ENCODE assay signal across 27 cellular contexts in genomic region chr2:12316464-12316863, GRCh38.
DNase-seq lines count a peak whose midpoint lies in the region; ATAC-seq, FAIRE-seq and TF ChIP-seq lines count a peak whose summit lies in the region.
"Had no signal": no experiment of that assay in that cellular context is flagged by ENCODE, and none has a peak within 500 bp of the region (broad histone marks: within the 10 kb centered on the region; RNA-seq: fewer than 3 reads in every experiment).

No MANE protein-coding gene starts in this region.

- no peaks in the 10 kb centered on the region for H4K20me1 ChIP-seq in K562 (replicated peaks; ENCODE audit: control insufficient read depth, insufficient read depth, low read length)
- H4K20me1 ChIP-seq: BLaER1 had no signal

- no peak for TF ChIP-seq CTCF in K562 (IDR thresholded peaks at IDR 0.05 in 2 of 3, conservative IDR thresholded peaks at IDR 0.05 in 1 of 3; ENCODE audit: insufficient read depth in 2 of 3, low read depth in 1 of 3, low read length in 3 of 3)
- TF ChIP-seq CTCF in esophagus muscularis mucosa (IDR thresholded peaks at IDR 0.05) = no peak

- no peak overlapping the region for H3K4me3 Mint-ChIP-seq in stimulated activated naive CD8-positive, alpha-beta T cell treated with anti-CD3 and anti-CD28 coated beads, Interleukin-15, amount 100 ng/mL, for 72 hours
- H3K4me3 Mint-ChIP-seq: CD4-positive, CD25-positive, alpha-beta regulatory T cell; GM23338; H9; T-cell had no signal

- H3K4me2 ChIP-seq in K562 (ENCODE audit: insufficient read depth, low read length) = no peak overlapping the region
- H3K4me2 ChIP-seq: BLaER1, GM23338 had no signal

- no peak overlapping the region for H3K27ac Mint-ChIP-seq in stimulated activated naive CD8-positive, alpha-beta T cell treated with anti-CD3 and anti-CD28 coated beads, Interleukin-15, amount 100 ng/mL, for 72 hours
- H3K27ac Mint-ChIP-seq: CD4-positive, CD25-positive, alpha-beta regulatory T cell; GM23338; H9; T-cell had no signal

- POLR2A ChIA-PET in K562 (lab: Yijun Ruan, JAX) = interaction anchor here (1.2 kb wide), 1 partner anchor 17 kb away, joined by 3 read pairs; no protein-coding TSS in a partner anchor

- 59% methylated on average over 3 of the region's 3 CpGs for WGBS in K562 (ENCODE audit: insufficient coverage, low coverage, missing lambda C conversion rate)
- WGBS in esophagus muscularis mucosa = 97% methylated on average over 3 of the region's 3 CpGs

- H3K79me2 ChIP-seq in K562 (ENCODE audit: control insufficient read depth, insufficient read depth, low read length) = no peaks in the 10 kb centered on the region

- no peak overlapping the region for H3K4me3 ChIP-seq in K562
- no peak overlapping the region for H3K4me3 ChIP-seq in esophagus muscularis mucosa
- H3K4me3 ChIP-seq: BLaER1, GM23338, MG63, SJCRH30 had no signal

- no peak overlapping the region for H3K27ac ChIP-seq in K562 (ENCODE audit: extremely low read depth, low read depth, low read length)
- H3K27ac ChIP-seq in esophagus muscularis mucosa (replicated peaks in 1 of 4) = no peak overlapping the region
- H3K27ac ChIP-seq: BLaER1, HL-60, SJCRH30 had no signal

- BruUV-seq in K562 (replicated peaks; lab: Mats Ljungman, UMichigan) = no TSS peak

- DNase-seq in Caki2 (ENCODE audit: low read depth) (peak; percentile 27), RPMI7951 (ENCODE audit: low read depth) (peak; percentile 49), K562 (ENCODE audit: extremely low read depth in 1 of 4, low spot score in 3 of 4) (no peak), NCI-H2029 treated with DMSO at 0.1 percent for 48 hours (lab: John Stamatoyannopoulos, UW) (no peak), esophagus muscularis mucosa (ENCODE audit: extremely low spot score) (no peak)
- no peak for DNase-seq in stimulated activated naive CD8-positive, alpha-beta T cell treated with anti-CD3 and anti-CD28 coated beads, Interleukin-15, amount 100 ng/mL, for 72 hours
- DNase-seq: CD4-positive, CD25-positive, alpha-beta regulatory T cell; H9; KBM-7; MG63; NCI-H1105 treated with DMSO at 0.1 percent for 48 hours; NCI-H146; NCI-H1930; NCI-H446; NCI-H524 treated with DMSO at 0.1 percent for 48 hours; NCI-H82; NK-92 treated with Interleukin-12 subunit alpha and Interleukin-12 subunit beta, amount 100 ng/mL, for 24 hours; SJCRH30; T-cell had no signal

- CTCF ChIA-PET in K562 (lab: Yijun Ruan, JAX; ENCODE audit: low intra/inter-chr PET ratio) = no interaction called here

- no peaks in the 10 kb centered on the region for H3K9me3 Mint-ChIP-seq in stimulated activated naive CD8-positive, alpha-beta T cell treated with anti-CD3 and anti-CD28 coated beads, Interleukin-15, amount 100 ng/mL, for 72 hours
- H3K9me3 Mint-ChIP-seq: CD4-positive, CD25-positive, alpha-beta regulatory T cell; GM23338; H9; T-cell had no signal

- no peak overlapping the region for H3K9ac ChIP-seq in K562 (ENCODE audit: insufficient read depth in 1 of 2, low read depth in 2 of 2, low read length in 2 of 2)
- H3K9ac ChIP-seq: BLaER1 had no signal

- no peak overlapping the region for H2AFZ ChIP-seq in K562 (ENCODE audit: low read depth, low read length)
- H2AFZ ChIP-seq: GM23338 had no signal

- TF ChIP-seq POLR2A in K562 (conservative IDR thresholded peaks at IDR 0.05) = no peak
- no peak for TF ChIP-seq POLR2A in esophagus muscularis mucosa (IDR thresholded peaks at IDR 0.05; ENCODE audit: low read depth)

- peaks cover 26% of the 10 kb centered on the region for H3K4me1 Mint-ChIP-seq in stimulated activated naive CD8-positive, alpha-beta T cell treated with anti-CD3 and anti-CD28 coated beads, Interleukin-15, amount 100 ng/mL, for 72 hours

- intact Hi-C loops in K562 (cut with micrococcal nuclease) = no loop called here
- intact Hi-C loops in esophagus muscularis mucosa (cut with DNase I) = no loop called here

- H3K9me3 ChIP-seq in K562 (replicated peaks; ENCODE audit: control insufficient read depth, insufficient read depth, low read depth, low read length) = no peaks in the 10 kb centered on the region
- no peaks in the 10 kb centered on the region for H3K9me3 ChIP-seq in esophagus muscularis mucosa
- H3K9me3 ChIP-seq: BLaER1, MG63 had no signal

- no peak for TF ChIP-seq RAD21 in K562 (CRISPR knock-in tag; conservative IDR thresholded peaks at IDR 0.05 in 1 of 2, IDR thresholded peaks at IDR 0.05 in 1 of 2)

- H3K36me3 ChIP-seq in K562 (ENCODE audit: control insufficient read depth, insufficient read depth, low read length) (peaks cover 3% of the 10 kb centered on the region; the same call in 1 of the 3 replicates), esophagus muscularis mucosa (no peaks in the 10 kb centered on the region)
- H3K36me3 ChIP-seq: BLaER1, MG63, SJCRH30 had no signal

- FAIRE-seq in K562 (lab: Jason Lieb, UNC) = no peak
- FAIRE-seq: A204.1, D721Med had no signal

- H3K4me1 ChIP-seq in K562 (replicated peaks in 1 of 2; ENCODE audit: control insufficient read depth in 2 of 2, insufficient read depth in 2 of 2, low read length in 2 of 2) = peaks cover 3 to 35% of the 10 kb centered on the region in 2 experiments; a peak in 4 of 5 replicates
- H3K4me1 ChIP-seq in esophagus muscularis mucosa = peaks cover 6 to 49% (median 25%) of the 10 kb centered on the region in 4 donors

- ATAC-seq in HG03565 (IDR thresholded peaks at IDR 0.05; ENCODE audit: unreplicated experiment) (peak; percentile 56), K562 (no peak), GM18498 (IDR thresholded peaks at IDR 0.05; ENCODE audit: unreplicated experiment) (no peak)
- ATAC-seq in stimulated activated naive CD8-positive, alpha-beta T cell treated with anti-CD3 and anti-CD28 coated beads, Interleukin-15, amount 100 ng/mL, for 72 hours = no peak
- ATAC-seq: GM23338, Right ventricle myocardium inferior, T-cell had no signal

- H3K27me3 ChIP-seq in K562 (ENCODE audit: control insufficient read depth in 2 of 2, insufficient read depth in 2 of 2, low read length in 2 of 2) (no peaks in the 10 kb centered on the region), esophagus muscularis mucosa (no peaks in the 10 kb centered on the region)
- H3K27me3 ChIP-seq: BLaER1, MG63, SJCRH30 had no signal

- TF ChIP-seq EP300 in K562 (IDR thresholded peaks at IDR 0.05; ENCODE audit: low read length) (no peak), esophagus muscularis mucosa (IDR thresholded peaks at IDR 0.05) (no peak)

- H3K9me1 ChIP-seq in K562 (ENCODE audit: control insufficient read depth, insufficient read depth, low read length) = no peaks in the 10 kb centered on the region

- H3K27me3 Mint-ChIP-seq in stimulated activated naive CD8-positive, alpha-beta T cell treated with anti-CD3 and anti-CD28 coated beads, Interleukin-15, amount 100 ng/mL, for 72 hours = no peaks in the 10 kb centered on the region
- H3K27me3 Mint-ChIP-seq: CD4-positive, CD25-positive, alpha-beta regulatory T cell; T-cell had no signal

- in situ Hi-C loops in Caki2 (cut with HindIII; ENCODE audit: low pct_unique_long_range_greater_than_20kb, low sequenced_read_pairs) = no loop called here
- in situ Hi-C loops in K562 (cut with MboI) = no loop called here

TF ChIP-seq in K562, 482 proteins besides CTCF, POLR2A, EP300 and RAD21:
- TF ChIP-seq ZNF316 (IDR thresholded peaks at IDR 0.05) (peak; percentile 12; the same call in 1 of the 2 replicates), CHAMP1 (IDR thresholded peaks at IDR 0.05) (no peak), ZNF444 (CRISPR knock-in tag; IDR thresholded peaks at IDR 0.05) (no peak)
TF ChIP-seq in K562: peak in this region for 1.

Comparison
In these comparisons a context has a peak if more than half of its experiments do, and no peak if none do; other contexts are left out.
1. DNase-seq: peak in Caki2 (single experiment) and RPMI7951 (single experiment); none in K562 (0 of 4), NCI-H2029 treated with DMSO at 0.1 percent for 48 hours (single experiment), stimulated activated naive CD8-positive, alpha-beta T cell treated with anti-CD3 and anti-CD28 coated beads, Interleukin-15, amount 100 ng/mL, for 72 hours (0 of 2) and esophagus muscularis mucosa (single experiment).